In genomic region chr11:110317516-110317932, GRCh38 we compare ENCODE assay signal across 9 cellular contexts. TPM values are rescaled to one million over a fixed set of nuclear protein-coding genes. Genes with fewer than 3 reads are reported as not detected.
DNase-seq lines count a peak whose midpoint lies in the region; ATAC-seq and TF ChIP-seq lines count a peak whose summit lies in the region.
"Had no signal": no experiment of that assay in that cellular context is flagged by ENCODE, and none has a peak within 500 bp of the region (broad histone marks: within the 10 kb centered on the region; RNA-seq: fewer than 3 reads in every experiment).

No MANE protein-coding gene starts in this region.

- intact Hi-C loops in adrenal gland (cut with DNase I), result no loop called here
- intact Hi-C loops in right lobe of liver (cut with DNase I), result no loop called here

- H3K4me1 ChIP-seq in adrenal gland (replicated peaks in 1 of 2), result peaks cover 3 to 34% of the 10 kb centered on the region in 2 donors
- no peaks in the 10 kb centered on the region for H3K4me1 ChIP-seq in right lobe of liver

- POLR2A ChIA-PET in WTC11 (lab: Charles Lee), result no interaction called here

- peak; percentile 64 to 84 (median 77) for ATAC-seq in right lobe of liver
- ATAC-seq in stimulated activated naive B cell treated with anti-CD40 and anti-IgM and Interleukin-4, amounts not matched to agents 10 μg/mL and 1 μg/mL and 100 μg/mL, for 72 hours (replicated peaks), result no peak
- no peak for ATAC-seq in WTC11

- no peak overlapping the region for H3K4me3 Mint-ChIP-seq in stimulated activated naive B cell treated with anti-CD40 and anti-IgM and Interleukin-4, amounts not matched to agents 10 μg/mL and 1 μg/mL and 100 μg/mL, for 72 hours
- H3K4me3 Mint-ChIP-seq in WTC11, result no peak overlapping the region

- H3K4me1 Mint-ChIP-seq in stimulated activated naive B cell treated with anti-CD40 and anti-IgM and Interleukin-4, amounts not matched to agents 10 μg/mL and 1 μg/mL and 100 μg/mL, for 72 hours, result peaks cover 0 to 2% of the 10 kb centered on the region in 2 donors
- peaks cover 17% of the 10 kb centered on the region for H3K4me1 Mint-ChIP-seq in WTC11

- H3K27ac Mint-ChIP-seq in stimulated activated naive B cell treated with anti-CD40 and anti-IgM and Interleukin-4, amounts not matched to agents 10 μg/mL and 1 μg/mL and 100 μg/mL, for 72 hours, result no peak overlapping the region
- no peak overlapping the region for H3K27ac Mint-ChIP-seq in WTC11

- no peaks in the 10 kb centered on the region for H3K27me3 Mint-ChIP-seq in stimulated activated naive B cell treated with anti-CD40 and anti-IgM and Interleukin-4, amounts not matched to agents 10 μg/mL and 1 μg/mL and 100 μg/mL, for 72 hours
- H3K27me3 Mint-ChIP-seq in WTC11 (ENCODE audit: low read depth), result no peaks in the 10 kb centered on the region; the same call in 1 of the 2 replicates

- H3K27me3 ChIP-seq in adrenal gland, result no peaks in the 10 kb centered on the region
- no peaks in the 10 kb centered on the region for H3K27me3 ChIP-seq in right lobe of liver

- no peaks in the 10 kb centered on the region for H3K9me3 Mint-ChIP-seq in stimulated activated naive B cell treated with anti-CD40 and anti-IgM and Interleukin-4, amounts not matched to agents 10 μg/mL and 1 μg/mL and 100 μg/mL, for 72 hours
- no peaks in the 10 kb centered on the region for H3K9me3 Mint-ChIP-seq in WTC11

- TF ChIP-seq CTCF in adrenal gland (IDR thresholded peaks at IDR 0.05), result no peak
- no peak for TF ChIP-seq CTCF in right lobe of liver (IDR thresholded peaks at IDR 0.05)
- TF ChIP-seq CTCF in WTC11 (IDR thresholded peaks at IDR 0.05), result no peak

- H3K27ac ChIP-seq in adrenal gland (peak overlapping the region; percentile 2 to 64 (median 5)), right lobe of liver (no peak overlapping the region)

- DNase-seq in DMS53 treated with DMSO at 0.1 percent for 48 hours (lab: John Stamatoyannopoulos, UW; ENCODE audit: unreplicated experiment), result peak; percentile 54
- peak; percentile 82 for DNase-seq in NCI-H2029 treated with DMSO at 0.1 percent for 48 hours (lab: John Stamatoyannopoulos, UW)
- peak in 4 of 7 donors; percentile 46 to 60 (median 52) for DNase-seq in adrenal gland
- DNase-seq in right lobe of liver, result no peak
- no peak for DNase-seq in stimulated activated naive B cell treated with anti-CD40 and anti-IgM and Interleukin-4, amounts not matched to agents 10 μg/mL and 1 μg/mL and 100 μg/mL, for 72 hours
- no peak for DNase-seq in stimulated activated CD4-positive, alpha-beta T cell treated with anti-CD3 and anti-CD28 coated beads, Interleukin-1b, Interleukin-23, amount 100 ng/mL, for 48 hours
- no peak for DNase-seq in NCI-H1694 (lab: John Stamatoyannopoulos, UW)
- no peak for DNase-seq in WTC11 (ENCODE audit: low spot score)
- DNase-seq: activated naive CD4-positive, alpha-beta T cell treated with anti-CD3 and anti-CD28 coated beads, Interleukin-2, amount 50 U/mL, for 16 hours had no signal

- 13 to 21% (median 17%) methylated on average over 3 of the region's 3 CpGs for WGBS in adrenal gland, 4 donors
- WGBS in right lobe of liver (ENCODE audit: insufficient coverage, low coverage, low lambda C conversion rate, missing lambda C conversion rate), result 43% methylated on average over 3 of the region's 3 CpGs

- H3K36me3 Mint-ChIP-seq in stimulated activated naive B cell treated with anti-CD40 and anti-IgM and Interleukin-4, amounts not matched to agents 10 μg/mL and 1 μg/mL and 100 μg/mL, for 72 hours, result no peaks in the 10 kb centered on the region
- no peaks in the 10 kb centered on the region for H3K36me3 Mint-ChIP-seq in WTC11

- H3K36me3 ChIP-seq in adrenal gland (replicated peaks in 1 of 2), result no peaks in the 10 kb centered on the region
- H3K36me3 ChIP-seq in right lobe of liver, result no peaks in the 10 kb centered on the region

- CTCF ChIA-PET in WTC11 (lab: Charles Lee), result no interaction called here

- H3K9me3 ChIP-seq in adrenal gland (replicated peaks in 1 of 3), result no peaks in the 10 kb centered on the region
- no peaks in the 10 kb centered on the region for H3K9me3 ChIP-seq in right lobe of liver

- TF ChIP-seq POLR2A in adrenal gland (IDR thresholded peaks at IDR 0.05) (no peak), right lobe of liver (IDR thresholded peaks at IDR 0.05) (no peak)

- H3K4me3 ChIP-seq in adrenal gland, result no peak overlapping the region
- H3K4me3 ChIP-seq in right lobe of liver, result no peak overlapping the region

TF ChIP-seq in WTC11, 78 proteins besides CTCF, POLR2A, EP300 and RAD21:
- TF ChIP-seq FOXP1 (CRISPR knock-in tag; IDR thresholded peaks at IDR 0.05; ENCODE audit: borderline replicate concordance), result no peak
- TF ChIP-seq MYBL2 (CRISPR knock-in tag; IDR thresholded peaks at IDR 0.05), result no peak
- TF ChIP-seq ELF4 (CRISPR knock-in tag; IDR thresholded peaks at IDR 0.05; ENCODE audit: low read depth), result no peak
- no peak for TF ChIP-seq SP1 (CRISPR knock-in tag; conservative IDR thresholded peaks at IDR 0.05)
- no peak for TF ChIP-seq GABPB1 (CRISPR knock-in tag; IDR thresholded peaks at IDR 0.05)
- TF ChIP-seq ZNF423 (CRISPR knock-in tag; IDR thresholded peaks at IDR 0.05), result no peak
- TF ChIP-seq JUN (CRISPR knock-in tag; IDR thresholded peaks at IDR 0.05), result no peak
- TF ChIP-seq FOXK1 (CRISPR knock-in tag; IDR thresholded peaks at IDR 0.05), result no peak
- TF ChIP-seq ZNF671 (CRISPR knock-in tag; IDR thresholded peaks at IDR 0.05), result no peak
- no peak for TF ChIP-seq EMX1 (CRISPR knock-in tag; IDR thresholded peaks at IDR 0.05)
- TF ChIP-seq IRF1 (CRISPR knock-in tag; IDR thresholded peaks at IDR 0.05), result no peak
- no peak for TF ChIP-seq HMGXB4 (CRISPR knock-in tag; IDR thresholded peaks at IDR 0.05)

RNA-seq across cellular contexts. Expression of gene RDX, which starts 21.1 kb away (rescaled TPM):
- total RNA-seq in adrenal gland (1,000 to 10,000 TPM in 1 of 8 donors, 100 to 1,000 TPM in 7; 229 to 1,153 (median 673) TPM), right lobe of liver (10 to 100 TPM; 47.1 to 87.8 (median 81.8) TPM), WTC11 (2021) (71.8 to 77.4 TPM (median 72.9 TPM) in 3 replicates)
- polyA plus RNA-seq in adrenal gland, result 100 to 1,000 TPM in 2 of 3 donors, 10 to 100 TPM in 1; 82.4 to 581 (median 196) TPM

Comparison
In these comparisons a context has a peak if more than half of its experiments do, and no peak if none do; other contexts are left out.
1. DNase-seq: peak in DMS53 treated with DMSO at 0.1 percent for 48 hours (single experiment), NCI-H2029 treated with DMSO at 0.1 percent for 48 hours (single experiment) and adrenal gland (4 of 7); none in right lobe of liver (0 of 3), stimulated activated naive B cell treated with anti-CD40 and anti-IgM and Interleukin-4, amounts not matched to agents 10 μg/mL and 1 μg/mL and 100 μg/mL, for 72 hours (single experiment), stimulated activated CD4-positive, alpha-beta T cell treated with anti-CD3 and anti-CD28 coated beads, Interleukin-1b, Interleukin-23, amount 100 ng/mL, for 48 hours (single experiment), NCI-H1694 (single experiment) and WTC11 (single experiment).
2. H3K27ac ChIP-seq: peak in adrenal gland (5 of 5); none in right lobe of liver (0 of 3).
3. ATAC-seq: peak in right lobe of liver (4 of 4); none in stimulated activated naive B cell treated with anti-CD40 and anti-IgM and Interleukin-4, amounts not matched to agents 10 μg/mL and 1 μg/mL and 100 μg/mL, for 72 hours (0 of 2) and WTC11 (single experiment).